Comparison of ENCODE assay signal across 16 cellular contexts in genomic region chr14:90319634-90320541, GRCh38.
"Had no signal": no experiment of that assay in that cellular context is flagged by ENCODE, and none has a peak within 500 bp of the region (broad histone marks: within the 10 kb centered on the region; RNA-seq: fewer than 3 reads in every experiment).

No MANE protein-coding gene starts in this region.

- H3K4me3 Mint-ChIP-seq: effector memory CD8-positive, alpha-beta T cell; immature natural killer cell; nephron; T-helper 2 cell treated with Interferon-gamma antibody and Interleukin-4, amounts not matched to agents 5 μg/mL and 100 μg/mL, for 36 hours; type B pancreatic cell had no signal

- DNase-seq: activated CD4-positive, alpha-beta T cell treated with anti-CD3 and anti-CD28 coated beads, Interleukin-2, amount 50 U/mL, for 4 hours; activated CD4-positive, CD25-positive, alpha-beta regulatory T cell; cerebellar nuclear complex; effector memory CD8-positive, alpha-beta T cell; gastrocnemius medialis; heart left ventricle; immature natural killer cell; occipital lobe; stimulated activated CD4-positive, alpha-beta T cell treated with anti-CD3 and anti-CD28 coated beads, Interleukin-15, amount 100 ng/mL, for 24 hours; stimulated activated CD4-positive, alpha-beta T cell treated with anti-CD3 and anti-CD28 coated beads, Interleukin-4, amount 100 ng/mL, for 24 hours; stimulated activated naive CD4-positive, alpha-beta T cell treated with Interleukin-2 at 50 U/mL for 16 hours had no signal

- H3K27me3 Mint-ChIP-seq: effector memory CD8-positive, alpha-beta T cell; progenitor cell of endocrine pancreas; type B pancreatic cell had no signal

- H3K4me1 Mint-ChIP-seq: nephron had no signal

- ATAC-seq: effector memory CD8-positive, alpha-beta T cell; gastrocnemius medialis; heart left ventricle had no signal

- H3K9me3 Mint-ChIP-seq: activated T-helper 2 cell treated with anti-CD3 and anti-CD28 coated beads, Interferon-gamma antibody, Interleukin-2, Interleukin-4, amounts not matched to agents 10 μg/mL and 5 μg/mL and 100 μg/mL, durations not matched to agents 14 hours and 24 hours and 36 hours; effector memory CD8-positive, alpha-beta T cell; immature natural killer cell had no signal

- H3K27ac Mint-ChIP-seq: activated T-helper 2 cell treated with anti-CD3 and anti-CD28 coated beads, Interferon-gamma antibody, Interleukin-2, Interleukin-4, amounts not matched to agents 10 μg/mL and 5 μg/mL and 100 μg/mL, durations not matched to agents 14 hours and 24 hours and 36 hours; immature natural killer cell; nephron; progenitor cell of endocrine pancreas; T-helper 2 cell treated with Interferon-gamma antibody and Interleukin-4, amounts not matched to agents 5 μg/mL and 100 μg/mL, for 36 hours; type B pancreatic cell had no signal
